In genomic region chr12:121391619-121392324, GRCh38 we compare ENCODE assay signal across 8 cellular contexts. TPM values are rescaled to one million over a fixed set of nuclear protein-coding genes. Genes with fewer than 3 reads are reported as not detected.
DNase-seq lines count a peak whose midpoint lies in the region; ATAC-seq, FAIRE-seq and TF ChIP-seq lines count a peak whose summit lies in the region.

No MANE protein-coding gene starts in this region.

- no peak for ATAC-seq in HepG2
- ATAC-seq in HG02970 (IDR thresholded peaks at IDR 0.05; ENCODE audit: low FRiP score, unreplicated experiment), result no peak
- no peak for ATAC-seq in GM21619 (IDR thresholded peaks at IDR 0.05; ENCODE audit: unreplicated experiment)
- no peak for ATAC-seq in HG03432 (IDR thresholded peaks at IDR 0.05; ENCODE audit: unreplicated experiment)

- peak overlapping the region; percentile 27 for H3K4me3 Mint-ChIP-seq in activated CD4-positive, alpha-beta memory T cell treated with anti-CD3 and anti-CD28 coated beads for 36 hours

- DNase-seq in HCEC 1CT, result peak; percentile 23
- DNase-seq in activated CD4-positive, alpha-beta memory T cell treated with anti-CD3 and anti-CD28 coated beads for 36 hours, result peak; percentile 66
- DNase-seq in HepG2 (ENCODE audit: low spot score), result no peak
- DNase-seq in kidney, result no peak

- no TSS peak for BruUV-seq in HepG2 (replicated peaks; lab: Mats Ljungman, UMichigan)

- H3K4me1 ChIP-seq in ACC112 (ENCODE audit: control insufficient read depth, insufficient read depth, low read length, unreplicated experiment) (peaks cover 9% of the 10 kb centered on the region), HepG2 (ENCODE audit: insufficient read depth, low read length) (peaks cover 15% of the 10 kb centered on the region), kidney (ENCODE audit: control insufficient read depth in 1 of 2, insufficient read depth in 1 of 2, low read depth in 1 of 2, low read length in 2 of 2) (no peaks in the 10 kb centered on the region)

- no peaks in the 10 kb centered on the region for H3K9me3 ChIP-seq in HepG2 (ENCODE audit: low read length)
- no peaks in the 10 kb centered on the region for H3K9me3 ChIP-seq in kidney (ENCODE audit: control insufficient read depth in 1 of 2, low read length in 2 of 2)

- TF ChIP-seq EP300 in HepG2 (IDR thresholded peaks at IDR 0.05; ENCODE audit: low read depth in 2 of 2, low read length in 2 of 2), result no peak
- no peak for TF ChIP-seq EP300 in HepG2 (CRISPR knock-in tag; IDR thresholded peaks at IDR 0.05; ENCODE audit: borderline replicate concordance)

- peaks cover 2% of the 10 kb centered on the region for H3K27me3 Mint-ChIP-seq in activated CD4-positive, alpha-beta memory T cell treated with anti-CD3 and anti-CD28 coated beads for 36 hours

- H3K79me2 ChIP-seq in ACC112 (ENCODE audit: control insufficient read depth, insufficient read depth, low read length, unreplicated experiment) (no peaks in the 10 kb centered on the region), HepG2 (ENCODE audit: insufficient read depth, low read length) (no peaks in the 10 kb centered on the region)

- CTCF ChIA-PET in activated CD4-positive, alpha-beta memory T cell treated with anti-CD3 and anti-CD28 coated beads for 36 hours (lab: Charles Lee), result interaction anchor here (1.4 kb wide), 1 partner anchor 57 kb away, joined by 4 read pairs; no protein-coding TSS in a partner anchor
- CTCF ChIA-PET in HepG2 (lab: Yijun Ruan, JAX; ENCODE audit: low intra/inter-chr PET ratio, low total read pairs), result no interaction called here

- no peak overlapping the region for H3K9ac ChIP-seq in HepG2 (ENCODE audit: insufficient read depth, low read depth, low read length)
- H3K9ac ChIP-seq in kidney (ENCODE audit: low read length in 2 of 2), result no peak overlapping the region

- H3K4me3 ChIP-seq in ACC112 (ENCODE audit: low read depth, low read length) (peak overlapping the region; percentile 62; the same call in 1 of the 2 replicates), HepG2 (replicated peaks in 1 of 3; ENCODE audit: insufficient read depth in 1 of 3, low read depth in 2 of 3, low read length in 3 of 3) (no peak overlapping the region), kidney (ENCODE audit: low read length in 2 of 2) (no peak overlapping the region)

- no peak for TF ChIP-seq POLR2A in HepG2 (IDR thresholded peaks at IDR 0.05; ENCODE audit: insufficient read depth in 1 of 2, low read depth in 2 of 2, low read length in 2 of 2)

- POLR2A ChIA-PET in activated CD4-positive, alpha-beta memory T cell treated with anti-CD3 and anti-CD28 coated beads for 36 hours (lab: Charles Lee), result interaction anchor here (1.3 to 2.1 kb wide), 2 partner anchors 9 to 10 kb away, joined by 4 to 21 read pairs; partner anchors contain the start of gene RNF34
- POLR2A ChIA-PET in HepG2 (lab: Yijun Ruan, JAX), result interaction anchor here (0.8 to 1.7 kb wide), 2 partner anchors 8 to 15 kb away, joined by 3 to 9 read pairs; partner anchors contain the start of gene RNF34

- in situ Hi-C loops in HepG2 (cut with HindIII; ENCODE audit: extremely low pct_ligation_motif_present, low pct_unique_long_range_greater_than_20kb), result no loop called here

- H3K27ac ChIP-seq in ACC112 (ENCODE audit: low read depth, low read length), result no peak overlapping the region
- H3K27ac ChIP-seq in HepG2 (ENCODE audit: extremely low read length, insufficient read depth, low read length), result no peak overlapping the region
- H3K27ac ChIP-seq in kidney (ENCODE audit: low read depth in 2 of 2, low read length in 2 of 2), result no peak overlapping the region

- intact Hi-C loops in activated CD4-positive, alpha-beta memory T cell treated with anti-CD3 and anti-CD28 coated beads for 36 hours (cut with micrococcal nuclease), result loop anchor here (1.0 kb wide), 1 partner anchor 8 kb away; no protein-coding TSS in a partner anchor
- intact Hi-C loops in HepG2 (cut with micrococcal nuclease; ENCODE audit: unreplicated experiment) (no loop called here), kidney (cut with DNase I) (no loop called here)

- H3K36me3 Mint-ChIP-seq in activated CD4-positive, alpha-beta memory T cell treated with anti-CD3 and anti-CD28 coated beads for 36 hours, result no peaks in the 10 kb centered on the region

- H2AFZ ChIP-seq in ACC112 (ENCODE audit: low read length, unreplicated experiment) (peak overlapping the region; percentile 88), HepG2 (ENCODE audit: low read length) (no peak overlapping the region)

- 52% methylated on average over 10 of the region's 10 CpGs for WGBS in HepG2 (ENCODE audit: low lambda C conversion rate)

- peak overlapping the region; percentile 39; the same call in 1 of the 2 replicates for H3K4me2 ChIP-seq in HepG2 (ENCODE audit: low read depth, low read length)

- no peaks in the 10 kb centered on the region for H3K36me3 ChIP-seq in ACC112 (ENCODE audit: insufficient read depth, low read length)
- H3K36me3 ChIP-seq in HepG2 (replicated peaks in 1 of 2; ENCODE audit: control insufficient read depth in 1 of 2, insufficient read depth in 2 of 2, low read length in 2 of 2), result no peaks in the 10 kb centered on the region
- no peaks in the 10 kb centered on the region for H3K36me3 ChIP-seq in kidney (ENCODE audit: control insufficient read depth in 1 of 2, insufficient read depth in 2 of 2, low read length in 2 of 2)

- no peaks in the 10 kb centered on the region for H3K9me3 Mint-ChIP-seq in activated CD4-positive, alpha-beta memory T cell treated with anti-CD3 and anti-CD28 coated beads for 36 hours

- TF ChIP-seq CTCF in HepG2 (CRISPR knock-in tag; IDR thresholded peaks at IDR 0.05) (no peak), kidney (IDR thresholded peaks at IDR 0.05; ENCODE audit: borderline replicate concordance, extremely low read depth, insufficient read depth) (no peak)

- no peak for TF ChIP-seq RAD21 in HepG2 (CRISPR knock-in tag; IDR thresholded peaks at IDR 0.05)

- H3K27me3 ChIP-seq in ACC112 (ENCODE audit: insufficient read depth, low read length) (no peaks in the 10 kb centered on the region), HepG2 (ENCODE audit: control insufficient read depth in 1 of 2, insufficient read depth in 2 of 2, low read length in 2 of 2) (no peaks in the 10 kb centered on the region)

- H3K27ac Mint-ChIP-seq in activated CD4-positive, alpha-beta memory T cell treated with anti-CD3 and anti-CD28 coated beads for 36 hours, result peak overlapping the region; percentile 79

- no peak for FAIRE-seq in HepG2 (lab: Jason Lieb, UNC)
- no peak for FAIRE-seq in kidney (lab: Jason Lieb, UNC)

- peaks cover 14% of the 10 kb centered on the region for H3K4me1 Mint-ChIP-seq in activated CD4-positive, alpha-beta memory T cell treated with anti-CD3 and anti-CD28 coated beads for 36 hours (ENCODE audit: low read depth)

- no peaks in the 10 kb centered on the region for H4K20me1 ChIP-seq in HepG2 (ENCODE audit: insufficient read depth, low read length)

RNA-seq across cellular contexts. Expression of gene RNF34, which starts 8.1 kb away (rescaled TPM):
- 10 to 100 TPM; 70.4 to 72.5 TPM for total RNA-seq in activated CD4-positive, alpha-beta memory T cell treated with anti-CD3 and anti-CD28 coated beads for 36 hours
- total RNA-seq in HepG2 (2016; rRNA removed; fragmentation: Illumina TruSeq; extraction: Trizol) (53.2 and 68.2 TPM in 2 replicates), kidney (48.1 TPM)
- 21.6 and 23.1 TPM in 2 replicates for total RNA-seq in HepG2 (2016; cell fraction: cytosol; rRNA removed; fragmentation: Illumina TruSeq; extraction: Trizol; ENCODE audit: low read depth)
- total RNA-seq in HepG2 (2016; cell fraction: insoluble cytoplasmic fraction; rRNA removed; fragmentation: Illumina TruSeq; extraction: Trizol), result 52.8 and 66.3 TPM in 2 replicates
- total RNA-seq in HepG2 (2016; cell fraction: membrane; rRNA removed; fragmentation: Illumina TruSeq; extraction: Trizol), result 36.1 and 37.2 TPM in 2 replicates
- total RNA-seq in HepG2 (2016; cell fraction: nucleus; rRNA removed; fragmentation: Illumina TruSeq; extraction: Trizol), result 39.6 and 47.6 TPM in 2 replicates
- polyA plus RNA-seq in HepG2 (2011; rRNA removed) (36.8 and 37.4 TPM in 2 replicates), kidney (ENCODE audit: insufficient read depth, low read depth, low replicate concordance) (18.8 TPM)
- polyA plus RNA-seq in HepG2 (2011; cell fraction: cytosol; rRNA removed), result 17.4 and 20.4 TPM in 2 replicates
- polyA plus RNA-seq in HepG2 (2011; cell fraction: nucleus; rRNA removed), result 25.9 and 37.9 TPM in 2 replicates
- 27.0 and 30.9 TPM in 2 replicates for polyA plus RNA-seq in HepG2 (2012)
- 7.6 and 9.2 TPM in 2 replicates for polyA plus RNA-seq in HepG2 (2016; cell fraction: cytosol; fragmentation: Illumina TruSeq; extraction: Trizol; ENCODE audit: low read depth)
- polyA plus RNA-seq in HepG2 (2016; cell fraction: insoluble cytoplasmic fraction; fragmentation: Illumina TruSeq; extraction: Trizol; ENCODE audit: low read depth), result 56.9 and 60.9 TPM in 2 replicates
- polyA plus RNA-seq in HepG2 (2016; cell fraction: membrane; fragmentation: Illumina TruSeq; extraction: Trizol; ENCODE audit: low read depth), result 19.5 and 19.6 TPM in 2 replicates
- 49.3 and 52.3 TPM in 2 replicates for polyA plus RNA-seq in HepG2 (2016; cell fraction: nucleus; fragmentation: Illumina TruSeq; extraction: Trizol; ENCODE audit: insufficient read depth, low read depth)
- 165 and 250 TPM in 2 replicates for polyA minus RNA-seq in HepG2 (2011; rRNA and poly(A)+ RNA removed; ENCODE audit: low replicate concordance)
- polyA minus RNA-seq in HepG2 (2011; cell fraction: cytosol; rRNA and poly(A)+ RNA removed), result 13.7 and 21.9 TPM in 2 replicates
- 40.6 and 41.5 TPM in 2 replicates for polyA minus RNA-seq in HepG2 (2011; cell fraction: nucleus; rRNA and poly(A)+ RNA removed)

RNA-seq across cellular contexts. Expression of gene ANAPC5, which starts 39.6 kb away (rescaled TPM):
- 100 to 1,000 TPM; 112 to 120 TPM for total RNA-seq in activated CD4-positive, alpha-beta memory T cell treated with anti-CD3 and anti-CD28 coated beads for 36 hours
- total RNA-seq in HepG2 (2016; rRNA removed; fragmentation: Illumina TruSeq; extraction: Trizol) (161 and 174 TPM in 2 replicates), kidney (84.3 TPM)
- 101 and 107 TPM in 2 replicates for total RNA-seq in HepG2 (2016; cell fraction: cytosol; rRNA removed; fragmentation: Illumina TruSeq; extraction: Trizol; ENCODE audit: low read depth)
- 166 and 170 TPM in 2 replicates for total RNA-seq in HepG2 (2016; cell fraction: insoluble cytoplasmic fraction; rRNA removed; fragmentation: Illumina TruSeq; extraction: Trizol)
- total RNA-seq in HepG2 (2016; cell fraction: membrane; rRNA removed; fragmentation: Illumina TruSeq; extraction: Trizol), result 211 and 214 TPM in 2 replicates
- total RNA-seq in HepG2 (2016; cell fraction: nucleus; rRNA removed; fragmentation: Illumina TruSeq; extraction: Trizol), result 114 and 131 TPM in 2 replicates
- polyA plus RNA-seq in HepG2 (2011; rRNA removed) (134 and 146 TPM in 2 replicates), kidney (ENCODE audit: insufficient read depth, low read depth, low replicate concordance) (85.1 TPM)
- polyA plus RNA-seq in HepG2 (2011; cell fraction: cytosol; rRNA removed), result 93.9 and 111 TPM in 2 replicates
- polyA plus RNA-seq in HepG2 (2011; cell fraction: nucleus; rRNA removed), result 245 and 310 TPM in 2 replicates
- polyA plus RNA-seq in HepG2 (2012), result 58.4 and 72.2 TPM in 2 replicates
- 91.9 and 105 TPM in 2 replicates for polyA plus RNA-seq in HepG2 (2016; cell fraction: cytosol; fragmentation: Illumina TruSeq; extraction: Trizol; ENCODE audit: low read depth)
- polyA plus RNA-seq in HepG2 (2016; cell fraction: insoluble cytoplasmic fraction; fragmentation: Illumina TruSeq; extraction: Trizol; ENCODE audit: low read depth), result 134 and 136 TPM in 2 replicates
- 143 and 147 TPM in 2 replicates for polyA plus RNA-seq in HepG2 (2016; cell fraction: membrane; fragmentation: Illumina TruSeq; extraction: Trizol; ENCODE audit: low read depth)
- polyA plus RNA-seq in HepG2 (2016; cell fraction: nucleus; fragmentation: Illumina TruSeq; extraction: Trizol; ENCODE audit: insufficient read depth, low read depth), result 178 and 187 TPM in 2 replicates
- 159 and 362 TPM in 2 replicates for polyA minus RNA-seq in HepG2 (2011; rRNA and poly(A)+ RNA removed; ENCODE audit: low replicate concordance)
- 55.9 and 59.9 TPM in 2 replicates for polyA minus RNA-seq in HepG2 (2011; cell fraction: cytosol; rRNA and poly(A)+ RNA removed)
- polyA minus RNA-seq in HepG2 (2011; cell fraction: nucleus; rRNA and poly(A)+ RNA removed), result 144 and 152 TPM in 2 replicates

Comparison
In these comparisons a context has a peak if more than half of its experiments do, and no peak if none do; other contexts are left out.
1. DNase-seq: peak in HCEC 1CT (single experiment) and activated CD4-positive, alpha-beta memory T cell treated with anti-CD3 and anti-CD28 coated beads for 36 hours (single experiment); none in HepG2 (single experiment) and kidney (single experiment).